1 cellular context compared by ENCODE assay signal in genomic region chr1:75724472-75725022, GRCh38.
A peak's percentile ranks its signal among the peaks of the same experiment; 100 is the strongest.
TF ChIP-seq lines count a peak whose summit lies in the region.

Gene ACADM (plus strand): TSS chr1:75724709. CDS start chr1:75724788, 79 bp downstream.

TF ChIP-seq in HepG2, 621 proteins besides CTCF, POLR2A, EP300 and RAD21 (continued from another document and continues in another):
- TF ChIP-seq POLR2AphosphoS5 (IDR thresholded peaks at IDR 0.05; ENCODE audit: low read depth, low read length) (peak; percentile 88), SALL1 (CRISPR knock-in tag; IDR thresholded peaks at IDR 0.05) (peak; percentile 94), ZIK1 (CRISPR knock-in tag; IDR thresholded peaks at IDR 0.05; ENCODE audit: borderline replicate concordance, low read depth) (peak; percentile 57; the same call in 1 of the 2 replicates), ZSCAN31 (CRISPR knock-in tag; IDR thresholded peaks at IDR 0.05; ENCODE audit: low read depth) (0 out of 2 replicates have a peak, but pooled peaks have one; percentile 66), ZSCAN30 (CRISPR knock-in tag; IDR thresholded peaks at IDR 0.05) (no peak), SP140L (CRISPR knock-in tag; IDR thresholded peaks at IDR 0.05; ENCODE audit: borderline replicate concordance) (0 out of 2 replicates have a peak, but pooled peaks have one; percentile 55), NCOR1 (IDR thresholded peaks at IDR 0.05; ENCODE audit: borderline replicate concordance, low read length) (no peak), MBNL3 (CRISPR knock-in tag; conservative IDR thresholded peaks at IDR 0.05) (no peak), HDAC2 (CRISPR knock-in tag; IDR thresholded peaks at IDR 0.05) (peak; percentile 72; the same call in 1 of the 2 replicates), ZNF224 (CRISPR knock-in tag; IDR thresholded peaks at IDR 0.05) (peak; percentile 65; the same call in 1 of the 2 replicates), MTERF4 (CRISPR knock-in tag; IDR thresholded peaks at IDR 0.05) (no peak), ZBTB25 (CRISPR knock-in tag; IDR thresholded peaks at IDR 0.05) (peak; percentile 45; the same call in 1 of the 2 replicates), GFI1 (CRISPR knock-in tag; IDR thresholded peaks at IDR 0.05; ENCODE audit: borderline replicate concordance) (no peak), TAF1 (CRISPR knock-in tag; IDR thresholded peaks at IDR 0.05) (peak; percentile 87), REPIN1 (CRISPR knock-in tag; IDR thresholded peaks at IDR 0.05; ENCODE audit: borderline replicate concordance, low read depth) (peak; percentile 84), NKX3-1 (CRISPR knock-in tag; IDR thresholded peaks at IDR 0.05) (no peak), BORCS8-MEF2B (CRISPR knock-in tag; IDR thresholded peaks at IDR 0.05) (peak; percentile 82; the same call in 1 of the 2 replicates), ELF1 (CRISPR knock-in tag; IDR thresholded peaks at IDR 0.05) (peak; percentile 68), CHD2 (IDR thresholded peaks at IDR 0.05; ENCODE audit: low read depth, low read length) (no peak), ZNF577 (CRISPR knock-in tag; IDR thresholded peaks at IDR 0.05; ENCODE audit: borderline replicate concordance, low read depth) (no peak), MEF2D (CRISPR knock-in tag; IDR thresholded peaks at IDR 0.05) (no peak), STAT5B (CRISPR knock-in tag; IDR thresholded peaks at IDR 0.05) (peak; percentile 67; the same call in 1 of the 2 replicates), ZNF343 (CRISPR knock-in tag; IDR thresholded peaks at IDR 0.05) (peak; percentile 71; the same call in 1 of the 2 replicates), PHF20 (CRISPR knock-in tag; IDR thresholded peaks at IDR 0.05) (peak; percentile 54), ZNF205 (CRISPR knock-in tag; IDR thresholded peaks at IDR 0.05) (no peak; the same call in 1 of the 2 replicates), ZNF468 (CRISPR knock-in tag; IDR thresholded peaks at IDR 0.05) (no peak), JUND (CRISPR knock-in tag; IDR thresholded peaks at IDR 0.05) (no peak), IKZF1 (IDR thresholded peaks at IDR 0.05) (no peak), ZHX2 (IDR thresholded peaks at IDR 0.05; ENCODE audit: low read depth) (no peak), ZHX2 (CRISPR knock-in tag; IDR thresholded peaks at IDR 0.05; ENCODE audit: borderline replicate concordance) (no peak), CEBPB (IDR thresholded peaks at IDR 0.05; ENCODE audit: borderline replicate concordance, low read depth, low read length) (no peak), ZNF557 (CRISPR knock-in tag; IDR thresholded peaks at IDR 0.05) (no peak), ARNT (IDR thresholded peaks at IDR 0.05) (no peak), ZBTB7B (CRISPR knock-in tag; IDR thresholded peaks at IDR 0.05) (peak; percentile 69; the same call in 1 of the 2 replicates), ZNF556 (CRISPR knock-in tag; IDR thresholded peaks at IDR 0.05; ENCODE audit: borderline replicate concordance) (0 out of 2 replicates have a peak, but pooled peaks have one; percentile 35), ARID3A (IDR thresholded peaks at IDR 0.05; ENCODE audit: low read depth, low read length) (peak; percentile 7; the same call in 1 of the 2 replicates)
- TF ChIP-seq, protein P1, sequence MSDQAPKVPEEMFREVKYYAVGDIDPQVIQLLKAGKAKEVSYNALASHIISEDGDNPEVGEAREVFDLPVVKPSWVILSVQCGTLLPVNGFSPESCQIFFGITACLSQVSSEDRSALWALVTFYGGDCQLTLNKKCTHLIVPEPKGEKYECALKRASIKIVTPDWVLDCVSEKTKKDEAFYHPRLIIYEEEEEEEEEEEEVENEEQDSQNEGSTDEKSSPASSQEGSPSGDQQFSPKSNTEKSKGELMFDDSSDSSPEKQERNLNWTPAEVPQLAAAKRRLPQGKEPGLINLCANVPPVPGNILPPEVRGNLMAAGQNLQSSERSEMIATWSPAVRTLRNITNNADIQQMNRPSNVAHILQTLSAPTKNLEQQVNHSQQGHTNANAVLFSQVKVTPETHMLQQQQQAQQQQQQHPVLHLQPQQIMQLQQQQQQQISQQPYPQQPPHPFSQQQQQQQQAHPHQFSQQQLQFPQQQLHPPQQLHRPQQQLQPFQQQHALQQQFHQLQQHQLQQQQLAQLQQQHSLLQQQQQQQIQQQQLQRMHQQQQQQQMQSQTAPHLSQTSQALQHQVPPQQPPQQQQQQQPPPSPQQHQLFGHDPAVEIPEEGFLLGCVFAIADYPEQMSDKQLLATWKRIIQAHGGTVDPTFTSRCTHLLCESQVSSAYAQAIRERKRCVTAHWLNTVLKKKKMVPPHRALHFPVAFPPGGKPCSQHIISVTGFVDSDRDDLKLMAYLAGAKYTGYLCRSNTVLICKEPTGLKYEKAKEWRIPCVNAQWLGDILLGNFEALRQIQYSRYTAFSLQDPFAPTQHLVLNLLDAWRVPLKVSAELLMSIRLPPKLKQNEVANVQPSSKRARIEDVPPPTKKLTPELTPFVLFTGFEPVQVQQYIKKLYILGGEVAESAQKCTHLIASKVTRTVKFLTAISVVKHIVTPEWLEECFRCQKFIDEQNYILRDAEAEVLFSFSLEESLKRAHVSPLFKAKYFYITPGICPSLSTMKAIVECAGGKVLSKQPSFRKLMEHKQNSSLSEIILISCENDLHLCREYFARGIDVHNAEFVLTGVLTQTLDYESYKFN (CRISPR knock-in tag; conservative IDR thresholded peaks at IDR 0.05) = peak; percentile 73
- TF ChIP-seq, protein P2, sequence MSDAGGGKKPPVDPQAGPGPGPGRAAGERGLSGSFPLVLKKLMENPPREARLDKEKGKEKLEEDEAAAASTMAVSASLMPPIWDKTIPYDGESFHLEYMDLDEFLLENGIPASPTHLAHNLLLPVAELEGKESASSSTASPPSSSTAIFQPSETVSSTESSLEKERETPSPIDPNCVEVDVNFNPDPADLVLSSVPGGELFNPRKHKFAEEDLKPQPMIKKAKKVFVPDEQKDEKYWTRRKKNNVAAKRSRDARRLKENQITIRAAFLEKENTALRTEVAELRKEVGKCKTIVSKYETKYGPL (CRISPR knock-in tag; IDR thresholded peaks at IDR 0.05) = peak; percentile 43; the same call in 1 of the 2 replicates
- TF ChIP-seq, protein P3, sequence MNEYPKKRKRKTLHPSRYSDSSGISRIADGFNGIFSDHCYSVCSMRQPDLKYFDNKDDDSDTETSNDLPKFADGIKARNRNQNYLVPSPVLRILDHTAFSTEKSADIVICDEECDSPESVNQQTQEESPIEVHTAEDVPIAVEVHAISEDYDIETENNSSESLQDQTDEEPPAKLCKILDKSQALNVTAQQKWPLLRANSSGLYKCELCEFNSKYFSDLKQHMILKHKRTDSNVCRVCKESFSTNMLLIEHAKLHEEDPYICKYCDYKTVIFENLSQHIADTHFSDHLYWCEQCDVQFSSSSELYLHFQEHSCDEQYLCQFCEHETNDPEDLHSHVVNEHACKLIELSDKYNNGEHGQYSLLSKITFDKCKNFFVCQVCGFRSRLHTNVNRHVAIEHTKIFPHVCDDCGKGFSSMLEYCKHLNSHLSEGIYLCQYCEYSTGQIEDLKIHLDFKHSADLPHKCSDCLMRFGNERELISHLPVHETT (CRISPR knock-in tag; conservative IDR thresholded peaks at IDR 0.05) = no peak; the same call in 1 of the 2 replicates
- TF ChIP-seq, protein P4, sequence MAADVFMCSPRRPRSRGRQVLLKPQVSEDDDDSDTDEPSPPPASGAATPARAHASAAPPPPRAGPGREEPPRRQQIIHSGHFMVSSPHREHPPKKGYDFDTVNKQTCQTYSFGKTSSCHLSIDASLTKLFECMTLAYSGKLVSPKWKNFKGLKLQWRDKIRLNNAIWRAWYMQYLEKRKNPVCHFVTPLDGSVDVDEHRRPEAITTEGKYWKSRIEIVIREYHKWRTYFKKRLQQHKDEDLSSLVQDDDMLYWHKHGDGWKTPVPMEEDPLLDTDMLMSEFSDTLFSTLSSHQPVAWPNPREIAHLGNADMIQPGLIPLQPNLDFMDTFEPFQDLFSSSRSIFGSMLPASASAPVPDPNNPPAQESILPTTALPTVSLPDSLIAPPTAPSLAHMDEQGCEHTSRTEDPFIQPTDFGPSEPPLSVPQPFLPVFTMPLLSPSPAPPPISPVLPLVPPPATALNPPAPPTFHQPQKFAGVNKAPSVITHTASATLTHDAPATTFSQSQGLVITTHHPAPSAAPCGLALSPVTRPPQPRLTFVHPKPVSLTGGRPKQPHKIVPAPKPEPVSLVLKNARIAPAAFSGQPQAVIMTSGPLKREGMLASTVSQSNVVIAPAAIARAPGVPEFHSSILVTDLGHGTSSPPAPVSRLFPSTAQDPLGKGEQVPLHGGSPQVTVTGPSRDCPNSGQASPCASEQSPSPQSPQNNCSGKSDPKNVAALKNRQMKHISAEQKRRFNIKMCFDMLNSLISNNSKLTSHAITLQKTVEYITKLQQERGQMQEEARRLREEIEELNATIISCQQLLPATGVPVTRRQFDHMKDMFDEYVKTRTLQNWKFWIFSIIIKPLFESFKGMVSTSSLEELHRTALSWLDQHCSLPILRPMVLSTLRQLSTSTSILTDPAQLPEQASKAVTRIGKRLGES (CRISPR knock-in tag; IDR thresholded peaks at IDR 0.05; ENCODE audit: borderline replicate concordance) = no peak
- TF ChIP-seq, protein P5, sequence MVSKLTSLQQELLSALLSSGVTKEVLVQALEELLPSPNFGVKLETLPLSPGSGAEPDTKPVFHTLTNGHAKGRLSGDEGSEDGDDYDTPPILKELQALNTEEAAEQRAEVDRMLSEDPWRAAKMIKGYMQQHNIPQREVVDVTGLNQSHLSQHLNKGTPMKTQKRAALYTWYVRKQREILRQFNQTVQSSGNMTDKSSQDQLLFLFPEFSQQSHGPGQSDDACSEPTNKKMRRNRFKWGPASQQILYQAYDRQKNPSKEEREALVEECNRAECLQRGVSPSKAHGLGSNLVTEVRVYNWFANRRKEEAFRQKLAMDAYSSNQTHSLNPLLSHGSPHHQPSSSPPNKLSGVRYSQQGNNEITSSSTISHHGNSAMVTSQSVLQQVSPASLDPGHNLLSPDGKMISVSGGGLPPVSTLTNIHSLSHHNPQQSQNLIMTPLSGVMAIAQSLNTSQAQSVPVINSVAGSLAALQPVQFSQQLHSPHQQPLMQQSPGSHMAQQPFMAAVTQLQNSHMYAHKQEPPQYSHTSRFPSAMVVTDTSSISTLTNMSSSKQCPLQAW (CRISPR knock-in tag; IDR thresholded peaks at IDR 0.05) = peak; percentile 77
